1 cellular context compared by ENCODE assay signal in genomic region chr6:123803862-123804681, GRCh38.
TF ChIP-seq lines count a peak whose summit lies in the region.

TSS of gene NKAIN2 (plus strand) at chr6:123803865.

TF ChIP-seq in HEK293, 187 proteins besides CTCF, POLR2A, EP300 and RAD21 (continued from another document and continues in another):
- TF ChIP-seq ZSCAN4 (tag by site-specific recombination; IDR thresholded peaks at IDR 0.05) (no peak), GFI1B (tag by site-specific recombination; IDR thresholded peaks at IDR 0.05) (no peak), ZNF157 (tag by site-specific recombination; IDR thresholded peaks at IDR 0.05) (no peak), ZNF830 (tag by site-specific recombination; IDR thresholded peaks at IDR 0.05; ENCODE audit: low read depth) (no peak), ZNF670 (tag by site-specific recombination; IDR thresholded peaks at IDR 0.05; ENCODE audit: low read depth) (no peak), KLF7 (tag by site-specific recombination; IDR thresholded peaks at IDR 0.05; ENCODE audit: borderline replicate concordance) (no peak), ZNF792 (tag by site-specific recombination; IDR thresholded peaks at IDR 0.05) (no peak), ZNF704 (tag by site-specific recombination; IDR thresholded peaks at IDR 0.05) (no peak), ZNF174 (tag by site-specific recombination; IDR thresholded peaks at IDR 0.05) (no peak), ZNF776 (tag by site-specific recombination; IDR thresholded peaks at IDR 0.05; ENCODE audit: borderline replicate concordance) (no peak), ZBTB11 (tag by site-specific recombination; conservative IDR thresholded peaks at IDR 0.05; ENCODE audit: low read depth) (no peak), ZNF701 (tag by site-specific recombination; IDR thresholded peaks at IDR 0.05) (no peak), ZNF624 (tag by site-specific recombination; IDR thresholded peaks at IDR 0.05) (no peak), ZNF140 (tag by site-specific recombination; IDR thresholded peaks at IDR 0.05) (no peak), HOXC10 (CRISPR knock-in tag; IDR thresholded peaks at IDR 0.05) (peak; percentile 63; the same call in 1 of the 2 replicates), ZNF280C (tag by site-specific recombination; IDR thresholded peaks at IDR 0.05) (no peak), ZNF324 (tag by site-specific recombination; IDR thresholded peaks at IDR 0.05) (no peak), ZNF560 (tag by site-specific recombination; IDR thresholded peaks at IDR 0.05; ENCODE audit: borderline replicate concordance) (no peak), KLF1 (tag by site-specific recombination; IDR thresholded peaks at IDR 0.05) (no peak), SCRT1 (tag by site-specific recombination; IDR thresholded peaks at IDR 0.05; ENCODE audit: borderline replicate concordance) (no peak; the same call in 1 of the 2 replicates), SP2 (tag by site-specific recombination; IDR thresholded peaks at IDR 0.05) (no peak), ZNF645 (tag by site-specific recombination; IDR thresholded peaks at IDR 0.05) (no peak), ZSCAN5A (tag by site-specific recombination; IDR thresholded peaks at IDR 0.05) (no peak), ZNF501 (tag by site-specific recombination; IDR thresholded peaks at IDR 0.05) (peak; percentile 54; the same call in 1 of the 2 replicates), ZNF777 (tag by site-specific recombination; IDR thresholded peaks at IDR 0.05; ENCODE audit: borderline replicate concordance) (peak; percentile 42; the same call in 1 of the 2 replicates), ZNF266 (tag by site-specific recombination; IDR thresholded peaks at IDR 0.05; ENCODE audit: low read depth) (no peak), ZNF521 (tag by site-specific recombination; IDR thresholded peaks at IDR 0.05) (no peak), ZNF114 (tag by site-specific recombination; IDR thresholded peaks at IDR 0.05) (no peak), ZBTB6 (tag by site-specific recombination; IDR thresholded peaks at IDR 0.05) (no peak), ZNF394 (tag by site-specific recombination; IDR thresholded peaks at IDR 0.05; ENCODE audit: borderline replicate concordance) (no peak), ZNF302 (tag by site-specific recombination; IDR thresholded peaks at IDR 0.05; ENCODE audit: low read depth) (no peak), ZNF843 (tag by site-specific recombination; IDR thresholded peaks at IDR 0.05) (no peak; the same call in 1 of the 2 replicates), ZNF623 (tag by site-specific recombination; IDR thresholded peaks at IDR 0.05) (no peak), ZNF423 (tag by site-specific recombination; IDR thresholded peaks at IDR 0.05) (no peak), ZNF768 (tag by site-specific recombination; IDR thresholded peaks at IDR 0.05) (no peak), ZNF837 (tag by site-specific recombination; IDR thresholded peaks at IDR 0.05) (no peak), HIC1 (tag by site-specific recombination; IDR thresholded peaks at IDR 0.05) (no peak), PRDM2 (tag by site-specific recombination; IDR thresholded peaks at IDR 0.05; ENCODE audit: borderline replicate concordance) (no peak), ELK4 (IDR thresholded peaks at IDR 0.05; ENCODE audit: borderline replicate concordance, low read depth, low read length) (no peak), ZNF747 (tag by site-specific recombination; IDR thresholded peaks at IDR 0.05) (no peak)
